20 cellular contexts compared by ENCODE assay signal in the genomic region with DNA sequence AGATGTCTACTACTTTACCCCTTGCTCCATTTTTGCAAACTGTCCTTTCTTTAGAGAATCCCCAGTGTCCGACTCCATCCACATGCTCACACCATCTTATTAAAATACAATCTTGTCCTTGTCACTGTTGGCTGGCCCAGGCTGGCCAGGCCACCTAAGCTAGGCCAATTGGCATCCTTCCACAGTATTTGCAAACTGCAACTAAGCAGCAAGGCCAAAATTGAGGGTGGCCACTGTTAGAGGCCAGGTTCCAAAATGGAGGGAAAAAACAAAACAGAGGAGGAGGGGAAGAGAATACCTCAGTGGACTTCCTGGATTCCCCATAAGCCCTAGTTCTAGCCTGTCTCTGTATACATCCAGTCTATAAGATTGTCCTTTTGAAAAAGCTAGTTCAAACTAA. TPM values are rescaled to one million over a fixed set of nuclear protein-coding genes. Genes with fewer than 3 reads are reported as not detected.
DNase-seq lines count a peak whose midpoint lies in the region; ATAC-seq, FAIRE-seq and TF ChIP-seq lines count a peak whose summit lies in the region.
"Had no signal": no experiment of that assay in that cellular context is flagged by ENCODE, and none has a peak within 500 bp of the region (broad histone marks: within the 10 kb centered on the region; RNA-seq: fewer than 3 reads in every experiment).

No MANE protein-coding gene starts in this region.

- no peak for TF ChIP-seq RAD21 in K562 (CRISPR knock-in tag; conservative IDR thresholded peaks at IDR 0.05 in 1 of 2, IDR thresholded peaks at IDR 0.05 in 1 of 2)

- H3K36me3 ChIP-seq in K562 (ENCODE audit: control insufficient read depth, insufficient read depth, low read length) (peaks cover 20% of the 10 kb centered on the region; the same call in 1 of the 3 replicates), PC-9 (ENCODE audit: low read depth) (no peaks in the 10 kb centered on the region), esophagus muscularis mucosa (no peaks in the 10 kb centered on the region)
- H3K36me3 ChIP-seq: Peyer's patch had no signal

- H3K27ac Mint-ChIP-seq in natural killer cell treated with Interleukin-12 subunit alpha and Interleukin-12 subunit beta and Interleukin-15 and Interleukin-18, amount 100 ng/mL, for 72 hours: peak overlapping the region; percentile 14 to 24
- H3K27ac Mint-ChIP-seq in natural killer cell: no peak overlapping the region

- no peak overlapping the region for H3K4me3 ChIP-seq in K562
- H3K4me3 ChIP-seq in PC-9: no peak overlapping the region
- H3K4me3 ChIP-seq in esophagus muscularis mucosa: no peak overlapping the region
- H3K4me3 ChIP-seq: Peyer's patch had no signal

- H3K4me2 ChIP-seq in K562 (ENCODE audit: insufficient read depth, low read length) (no peak overlapping the region), PC-9 (no peak overlapping the region)

- no peak overlapping the region for H3K9ac ChIP-seq in K562 (ENCODE audit: insufficient read depth in 1 of 2, low read depth in 2 of 2, low read length in 2 of 2)

- H3K9me2 ChIP-seq in PC-9 (ENCODE audit: insufficient read depth): no peaks in the 10 kb centered on the region

- DNase-seq in natural killer cell treated with Interleukin-12 subunit alpha and Interleukin-12 subunit beta and Interleukin-15 and Interleukin-18, amount 100 ng/mL, for 72 hours (ENCODE audit: low spot score): no peak
- DNase-seq in natural killer cell (no peak), K562 (ENCODE audit: extremely low read depth in 1 of 4, low spot score in 3 of 4) (no peak), midbrain (lab: John Stamatoyannopoulos, UW) (peak; percentile 23), PC-9 (no peak), esophagus muscularis mucosa (ENCODE audit: extremely low spot score) (no peak)
- DNase-seq in stimulated activated naive CD4-positive, alpha-beta T cell treated with Interleukin-2 at 50 U/mL for 16 hours (lab: John Stamatoyannopoulos, UW): no peak
- DNase-seq: Calu3; CD4-positive, alpha-beta memory T cell; DMS153; DND-41; MM.1S; NCI-H2029; NCI-H446; NCI-H524 treated with DMSO at 0.1 percent for 48 hours; NCI-H82; Peyer's patch; SHP77 treated with DMSO at 0.1 percent for 48 hours had no signal

- H3K9me3 Mint-ChIP-seq in natural killer cell treated with Interleukin-12 subunit alpha and Interleukin-12 subunit beta and Interleukin-15 and Interleukin-18, amount 100 ng/mL, for 72 hours: no peaks in the 10 kb centered on the region
- no peaks in the 10 kb centered on the region for H3K9me3 Mint-ChIP-seq in natural killer cell
- H3K9me3 Mint-ChIP-seq: CD4-positive, alpha-beta memory T cell had no signal

- in situ Hi-C loops in K562 (cut with MboI): no loop called here

- H3K27me3 ChIP-seq in K562 (ENCODE audit: control insufficient read depth in 2 of 2, insufficient read depth in 2 of 2, low read length in 2 of 2) (no peaks in the 10 kb centered on the region), PC-9 (ENCODE audit: insufficient read depth, low read depth) (peaks cover 28% of the 10 kb centered on the region), esophagus muscularis mucosa (peaks cover 0 to 55% (median 24%) of the 10 kb centered on the region in 4 donors)
- H3K27me3 ChIP-seq: Peyer's patch had no signal

- H3K79me2 ChIP-seq in K562 (ENCODE audit: control insufficient read depth, insufficient read depth, low read length) (peaks cover 80% of the 10 kb centered on the region), PC-9 (ENCODE audit: low read depth) (no peaks in the 10 kb centered on the region)

- POLR2A ChIA-PET in K562 (lab: Yijun Ruan, JAX): interaction anchor here (0.9 to 2.0 kb wide), 6 partner anchors 11 to 170 kb away, joined by 3 to 11 read pairs (median 6); no protein-coding TSS in a partner anchor
- POLR2A ChIA-PET in PC-9 (lab: Charles Lee; ENCODE audit: unreplicated experiment): no interaction called here

- intact Hi-C loops in natural killer cell (cut with micrococcal nuclease) (no loop called here), K562 (cut with micrococcal nuclease) (loop anchor here (2.0 to 5.0 kb wide), 2 partner anchors 43 to 167 kb away; no protein-coding TSS in a partner anchor), PC-9 (cut with micrococcal nuclease; ENCODE audit: unreplicated experiment) (no loop called here), esophagus muscularis mucosa (cut with DNase I) (no loop called here)

- TF ChIP-seq POLR2A in K562 (conservative IDR thresholded peaks at IDR 0.05) (no peak), esophagus muscularis mucosa (IDR thresholded peaks at IDR 0.05; ENCODE audit: low read depth) (no peak)

- CTCF ChIA-PET in K562 (lab: Yijun Ruan, JAX; ENCODE audit: low intra/inter-chr PET ratio) (no interaction called here), PC-9 (lab: Charles Lee) (no interaction called here)

- H3K27me3 Mint-ChIP-seq in natural killer cell treated with Interleukin-12 subunit alpha and Interleukin-12 subunit beta and Interleukin-15 and Interleukin-18, amount 100 ng/mL, for 72 hours: no peaks in the 10 kb centered on the region
- H3K27me3 Mint-ChIP-seq in natural killer cell (ENCODE audit: low read depth in 2 of 2): peaks cover 0 to 4% of the 10 kb centered on the region in 2 donors
- H3K27me3 Mint-ChIP-seq: CD4-positive, alpha-beta memory T cell had no signal

- no peaks in the 10 kb centered on the region for H3F3A ChIP-seq in PC-9 (ENCODE audit: insufficient read depth, low read depth)

- H2AFZ ChIP-seq in K562 (ENCODE audit: low read depth, low read length) (no peak overlapping the region), PC-9 (no peak overlapping the region)

- ATAC-seq in natural killer cell treated with Interleukin-12 subunit alpha and Interleukin-12 subunit beta and Interleukin-15 and Interleukin-18, amount 100 ng/mL, for 72 hours: no peak
- ATAC-seq in natural killer cell: no peak
- ATAC-seq in K562: no peak

- no peak for TF ChIP-seq EP300 in K562 (IDR thresholded peaks at IDR 0.05; ENCODE audit: low read length)
- no peak for TF ChIP-seq EP300 in esophagus muscularis mucosa (IDR thresholded peaks at IDR 0.05)

- H3K4me1 Mint-ChIP-seq in natural killer cell treated with Interleukin-12 subunit alpha and Interleukin-12 subunit beta and Interleukin-15 and Interleukin-18, amount 100 ng/mL, for 72 hours (ENCODE audit: low read depth in 2 of 2): peaks cover 21 to 29% of the 10 kb centered on the region in 2 donors
- H3K4me1 Mint-ChIP-seq in natural killer cell: peaks cover 18 to 22% of the 10 kb centered on the region in 2 donors

- no peaks in the 10 kb centered on the region for H3K36me3 Mint-ChIP-seq in natural killer cell treated with Interleukin-12 subunit alpha and Interleukin-12 subunit beta and Interleukin-15 and Interleukin-18, amount 100 ng/mL, for 72 hours
- H3K36me3 Mint-ChIP-seq in natural killer cell: no peaks in the 10 kb centered on the region
- H3K36me3 Mint-ChIP-seq: CD4-positive, alpha-beta memory T cell had no signal

- peak overlapping the region; percentile 52 for H3K4me3 Mint-ChIP-seq in natural killer cell treated with Interleukin-12 subunit alpha and Interleukin-12 subunit beta and Interleukin-15 and Interleukin-18, amount 100 ng/mL, for 72 hours
- H3K4me3 Mint-ChIP-seq in natural killer cell: no peak overlapping the region

- peaks cover 19% of the 10 kb centered on the region; the same call in 1 of the 2 replicates for H4K20me1 ChIP-seq in K562 (replicated peaks; ENCODE audit: control insufficient read depth, insufficient read depth, low read length)
- no peaks in the 10 kb centered on the region for H4K20me1 ChIP-seq in PC-9 (ENCODE audit: insufficient read depth)

- BruUV-seq in K562 (replicated peaks; lab: Mats Ljungman, UMichigan): no TSS peak
- BruUV-seq in PC-9 (replicated peaks; lab: Mats Ljungman, UMichigan): no TSS peak

- H3K9me3 ChIP-seq in K562 (replicated peaks; ENCODE audit: control insufficient read depth, insufficient read depth, low read depth, low read length) (no peaks in the 10 kb centered on the region), PC-9 (ENCODE audit: insufficient read depth, low read depth) (no peaks in the 10 kb centered on the region), esophagus muscularis mucosa (no peaks in the 10 kb centered on the region)
- H3K9me3 ChIP-seq: Peyer's patch had no signal

- FAIRE-seq in K562 (lab: Jason Lieb, UNC): no peak
- FAIRE-seq: GM12892, H54 had no signal

- 94% methylated on average over 1 of the region's 1 CpG for WGBS in K562 (ENCODE audit: insufficient coverage, low coverage, missing lambda C conversion rate)
- WGBS in esophagus muscularis mucosa: 100% methylated on average over 1 of the region's 1 CpG

- TF ChIP-seq CTCF in natural killer cell (IDR thresholded peaks at IDR 0.05) (no peak), K562 (IDR thresholded peaks at IDR 0.05 in 2 of 3, conservative IDR thresholded peaks at IDR 0.05 in 1 of 3; ENCODE audit: insufficient read depth in 2 of 3, low read depth in 1 of 3, low read length in 3 of 3) (no peak), PC-9 (conservative IDR thresholded peaks at IDR 0.05) (no peak), esophagus muscularis mucosa (IDR thresholded peaks at IDR 0.05) (no peak)

- no peak overlapping the region for H3K27ac ChIP-seq in K562 (ENCODE audit: extremely low read depth, low read depth, low read length)
- H3K27ac ChIP-seq in PC-9: no peak overlapping the region
- H3K27ac ChIP-seq in esophagus muscularis mucosa (replicated peaks in 1 of 4): no peak overlapping the region
- H3K27ac ChIP-seq: Peyer's patch had no signal

- H3K9me1 ChIP-seq in K562 (ENCODE audit: control insufficient read depth, insufficient read depth, low read length): no peaks in the 10 kb centered on the region

- peaks cover 24 to 42% of the 10 kb centered on the region in 2 experiments for H3K4me1 ChIP-seq in K562 (replicated peaks in 1 of 2; ENCODE audit: control insufficient read depth in 2 of 2, insufficient read depth in 2 of 2, low read length in 2 of 2)
- H3K4me1 ChIP-seq in PC-9 (replicated peaks; ENCODE audit: insufficient read depth): no peaks in the 10 kb centered on the region
- H3K4me1 ChIP-seq in esophagus muscularis mucosa: peaks cover 14 to 24% (median 21%) of the 10 kb centered on the region in 4 donors

RNA-seq across cellular contexts. Expression of a gene that starts 4.3 kb away (rescaled TPM):
- total RNA-seq in natural killer cell treated with Interleukin-12 subunit alpha and Interleukin-12 subunit beta and Interleukin-15 and Interleukin-18, amount 100 ng/mL, for 72 hours: 10 to 100 TPM; 23.5 to 24.7 TPM
- total RNA-seq in natural killer cell (1 to 10 TPM; 1.4 to 2.5 (median 2.0) TPM), K562 (2014; rRNA removed) (66.2 TPM in 2 replicates), K562 (2014; rRNA removed; fragmentation: Illumina TruSeq; extraction: Trizol) (43.3 and 43.5 TPM in 2 replicates), K562 (2015; rRNA removed; fragmentation: Illumina TruSeq; extraction: Trizol) (25.1 and 29.3 TPM in 2 replicates), K562 (2021) (56.5 and 56.9 TPM in 2 replicates), PC-9 (2021) (0.24 and 0.35 TPM in 2 replicates), esophagus muscularis mucosa (10 to 100 TPM in 1 of 4 donors, 1 to 10 TPM in 3; 1.7 to 13.6 (median 5.6) TPM)
- 18.2 and 25.0 TPM in 2 replicates for total RNA-seq in K562 (2011; cell fraction: chromatin; rRNA removed; ENCODE audit: low replicate concordance)
- total RNA-seq in K562 (2011; cell fraction: nucleolus; rRNA removed): 12.5 and 13.6 TPM in 2 replicates
- 18.5 and 25.7 TPM in 2 replicates for total RNA-seq in K562 (2011; cell fraction: nucleoplasm; rRNA removed)
- polyA plus RNA-seq in K562 (2011; rRNA removed) (25.6 and 45.4 TPM in 2 replicates), K562 (2014; fragmentation: Illumina TruSeq; extraction: Trizol) (41.0 and 42.1 TPM in 2 replicates), K562 (2014; fragmentation: Nextera tagmentation; extraction: Ambion mirVana) (10 to 100 TPM in 1 of 2 experiments, 1 to 10 TPM in 1; 8.7 to 13.3 TPM), K562 (2014; rRNA removed) (54.5 and 56.0 TPM in 2 replicates)
- polyA plus RNA-seq in K562 (2011; cell fraction: cytosol; rRNA removed): 26.9 and 37.2 TPM in 2 replicates
- polyA plus RNA-seq in K562 (2011; cell fraction: nucleus; rRNA removed): 11.3 and 14.9 TPM in 2 replicates
- polyA plus RNA-seq in K562 (2012): 41.1 and 110 TPM in 2 replicates
- polyA minus RNA-seq in K562 (2011; rRNA and poly(A)+ RNA removed): 21.1 and 30.9 TPM in 2 replicates
- 6.7 and 15.0 TPM in 2 replicates for polyA minus RNA-seq in K562 (2011; cell fraction: cytosol; rRNA and poly(A)+ RNA removed)
- polyA minus RNA-seq in K562 (2011; cell fraction: nucleus; rRNA and poly(A)+ RNA removed): 8.4 and 9.6 TPM in 2 replicates

RNA-seq across cellular contexts. Expression of a gene that starts 56.9 kb away (rescaled TPM):
- 10 to 100 TPM; 12.2 to 15.6 TPM for total RNA-seq in natural killer cell treated with Interleukin-12 subunit alpha and Interleukin-12 subunit beta and Interleukin-15 and Interleukin-18, amount 100 ng/mL, for 72 hours
- total RNA-seq in natural killer cell: 1 to 10 TPM; 7.2 to 7.6 (median 7.3) TPM
- 34.0 and 60.9 TPM in 2 replicates for total RNA-seq in K562 (2011; cell fraction: chromatin; rRNA removed; ENCODE audit: low replicate concordance)
- 35.9 and 44.0 TPM in 2 replicates for total RNA-seq in K562 (2011; cell fraction: nucleolus; rRNA removed)
- total RNA-seq in K562 (2011; cell fraction: nucleoplasm; rRNA removed): 68.0 and 76.8 TPM in 2 replicates
- total RNA-seq in K562 (2014; rRNA removed): 54.8 and 66.6 TPM in 2 replicates
- total RNA-seq in K562 (2014; rRNA removed; fragmentation: Illumina TruSeq; extraction: Trizol): 85.3 and 92.3 TPM in 2 replicates
- 70.0 and 74.0 TPM in 2 replicates for total RNA-seq in K562 (2015; rRNA removed; fragmentation: Illumina TruSeq; extraction: Trizol)
- 63.5 and 65.5 TPM in 2 replicates for total RNA-seq in K562 (2021)
- 101 and 139 TPM in 2 replicates for polyA plus RNA-seq in K562 (2011; rRNA removed)
- polyA plus RNA-seq in K562 (2011; cell fraction: cytosol; rRNA removed): 40.2 and 61.9 TPM in 2 replicates
- polyA plus RNA-seq in K562 (2011; cell fraction: nucleus; rRNA removed): 45.5 and 69.3 TPM in 2 replicates
- polyA plus RNA-seq in K562 (2012): 68.8 and 104 TPM in 2 replicates
- polyA plus RNA-seq in K562 (2014; fragmentation: Illumina TruSeq; extraction: Trizol): 110 and 129 TPM in 2 replicates
- polyA plus RNA-seq in K562 (2014; fragmentation: Nextera tagmentation; extraction: Ambion mirVana): 10 to 100 TPM; 61.9 to 71.0 TPM
- polyA plus RNA-seq in K562 (2014; rRNA removed): 117 and 128 TPM in 2 replicates
- polyA minus RNA-seq in K562 (2011; rRNA and poly(A)+ RNA removed): 49.0 and 59.1 TPM in 2 replicates
- polyA minus RNA-seq in K562 (2011; cell fraction: cytosol; rRNA and poly(A)+ RNA removed): 18.5 and 25.1 TPM in 2 replicates
- polyA minus RNA-seq in K562 (2011; cell fraction: nucleus; rRNA and poly(A)+ RNA removed): 12.0 and 15.7 TPM in 2 replicates
- total RNA-seq in PC-9 (2021): 8.0 and 12.0 TPM in 2 replicates
- 10 to 100 TPM; 14.9 to 21.6 (median 18.8) TPM for total RNA-seq in esophagus muscularis mucosa

RNA-seq across cellular contexts. Expression of a gene that starts 57.1 kb away (rescaled TPM):
- total RNA-seq in natural killer cell treated with Interleukin-12 subunit alpha and Interleukin-12 subunit beta and Interleukin-15 and Interleukin-18, amount 100 ng/mL, for 72 hours: 10 to 100 TPM; 29.9 to 41.6 TPM
- total RNA-seq in natural killer cell (10 to 100 TPM; 72.4 to 90.1 (median 80.4) TPM), K562 (2014; rRNA removed) (6.2 and 7.9 TPM in 2 replicates), K562 (2014; rRNA removed; fragmentation: Illumina TruSeq; extraction: Trizol) (7.6 and 9.1 TPM in 2 replicates), K562 (2015; rRNA removed; fragmentation: Illumina TruSeq; extraction: Trizol) (9.0 and 12.2 TPM in 2 replicates), K562 (2021) (10.9 and 12.3 TPM in 2 replicates), PC-9 (2021) (7.5 and 10.7 TPM in 2 replicates), esophagus muscularis mucosa (10 to 100 TPM in 2 of 4 donors, 1 to 10 TPM in 2; 8.4 to 27.0 (median 11.5) TPM)
- total RNA-seq in K562 (2011; cell fraction: chromatin; rRNA removed; ENCODE audit: low replicate concordance): 12.9 and 36.9 TPM in 2 replicates
- total RNA-seq in K562 (2011; cell fraction: nucleolus; rRNA removed): 7.5 and 12.8 TPM in 2 replicates
- total RNA-seq in K562 (2011; cell fraction: nucleoplasm; rRNA removed): 15.6 and 17.7 TPM in 2 replicates
- polyA plus RNA-seq in K562 (2011; rRNA removed) (7.4 and 9.6 TPM in 2 replicates), K562 (2014; fragmentation: Illumina TruSeq; extraction: Trizol) (10.4 and 13.8 TPM in 2 replicates), K562 (2014; fragmentation: Nextera tagmentation; extraction: Ambion mirVana) (1 to 10 TPM; 1.7 to 2.2 TPM), K562 (2014; rRNA removed) (9.6 and 11.4 TPM in 2 replicates)
- 2.2 and 2.5 TPM in 2 replicates for polyA plus RNA-seq in K562 (2011; cell fraction: cytosol; rRNA removed)
- 23.4 and 28.7 TPM in 2 replicates for polyA plus RNA-seq in K562 (2011; cell fraction: nucleus; rRNA removed)
- polyA plus RNA-seq in K562 (2012): 8.7 and 13.9 TPM in 2 replicates
- polyA minus RNA-seq in K562 (2011; rRNA and poly(A)+ RNA removed): 13.1 and 17.5 TPM in 2 replicates
- 4.4 and 6.1 TPM in 2 replicates for polyA minus RNA-seq in K562 (2011; cell fraction: cytosol; rRNA and poly(A)+ RNA removed)
- 21.4 and 25.0 TPM in 2 replicates for polyA minus RNA-seq in K562 (2011; cell fraction: nucleus; rRNA and poly(A)+ RNA removed)

Comparison
In these comparisons a context has a peak if more than half of its experiments do, and no peak if none do; other contexts are left out.
1. H3K27ac Mint-ChIP-seq: peak in natural killer cell treated with Interleukin-12 subunit alpha and Interleukin-12 subunit beta and Interleukin-15 and Interleukin-18, amount 100 ng/mL, for 72 hours (2 of 2); none in natural killer cell (0 of 2).